Comparison of ENCODE assay signal across 8 cellular contexts in the genomic region with DNA sequence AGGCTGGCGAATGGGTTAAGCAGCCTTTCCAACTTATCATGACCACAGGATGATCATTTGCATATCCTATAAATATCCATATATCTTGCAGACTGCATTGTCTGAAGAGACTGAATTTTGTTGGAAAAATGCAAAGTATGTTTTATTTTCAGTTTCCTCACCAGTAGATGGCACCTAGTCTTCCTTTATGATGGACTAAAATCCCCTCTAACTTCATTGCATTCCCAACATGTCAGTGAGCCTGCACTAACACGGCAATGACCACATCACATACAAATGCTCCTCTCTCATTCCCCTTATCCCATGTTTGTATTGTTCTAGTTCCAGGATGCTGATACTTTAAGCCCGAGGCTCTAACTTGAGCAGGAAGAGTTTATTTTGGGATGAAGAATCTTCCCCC. TPM values are rescaled to one million over a fixed set of nuclear protein-coding genes. Genes with fewer than 3 reads are reported as not detected.
DNase-seq lines count a peak whose midpoint lies in the region; ATAC-seq and TF ChIP-seq lines count a peak whose summit lies in the region.

No MANE protein-coding gene starts in this region.

- H2AFZ ChIP-seq in OCI-LY1 (ENCODE audit: low read length), result no peak overlapping the region
- H2AFZ ChIP-seq in fibroblast of lung (ENCODE audit: low read length), result no peak overlapping the region

- no peaks in the 10 kb centered on the region; the same call in 1 of the 2 replicates for H3K9me2 ChIP-seq in OCI-LY1 (ENCODE audit: low read depth, low read length)

- TF ChIP-seq CTCF in OCI-LY1 (IDR thresholded peaks at IDR 0.05; ENCODE audit: low read length), result peak; percentile 40; the same call in 1 of the 2 replicates
- peak; percentile 31 to 36 for TF ChIP-seq CTCF in fibroblast of lung (conservative IDR thresholded peaks at IDR 0.05 in 1 of 2, IDR thresholded peaks at IDR 0.05 in 1 of 2; ENCODE audit: low read depth in 1 of 2, low read length in 2 of 2)

- H3K4me1 ChIP-seq in OCI-LY1 (ENCODE audit: insufficient read depth, low read length, severe bottlenecking) (peaks cover 18% of the 10 kb centered on the region), fibroblast of lung (ENCODE audit: control insufficient read depth, extremely low read depth, insufficient read depth, low read length) (no peaks in the 10 kb centered on the region)

- H3K4me2 ChIP-seq in OCI-LY1 (ENCODE audit: low read length) (no peak overlapping the region), fibroblast of lung (ENCODE audit: extremely low read depth, insufficient read depth, low read length) (no peak overlapping the region)

- H3K4me3 ChIP-seq in OCI-LY1 (ENCODE audit: low read depth, low read length, poor library complexity, severe bottlenecking), result no peak overlapping the region
- H3K4me3 ChIP-seq in fibroblast of lung (replicated peaks in 1 of 4; ENCODE audit: control extremely low read depth in 1 of 4, insufficient read depth in 1 of 4, low read depth in 3 of 4, low read length in 4 of 4), result no peak overlapping the region

- DNase-seq in NCI-H2081 (lab: John Stamatoyannopoulos, UW) (peak; percentile 9 to 13), NCI-H2081 treated with DMSO at 0.1 percent for 48 hours (lab: John Stamatoyannopoulos, UW) (no peak), fibroblast of lung (ENCODE audit: low read depth in 2 of 2) (peak; percentile 58 to 62), renal cortical epithelial cell (ENCODE audit: low read depth) (peak; percentile 52), cerebellar nuclear complex (lab: John Stamatoyannopoulos, UW) (no peak)

- H4K20me1 ChIP-seq in OCI-LY1 (ENCODE audit: insufficient read depth, low read length) (no peaks in the 10 kb centered on the region), fibroblast of lung (ENCODE audit: control insufficient read depth, extremely low read depth, insufficient read depth, low read length) (no peaks in the 10 kb centered on the region)

- no peaks in the 10 kb centered on the region for H3K9me3 ChIP-seq in OCI-LY1 (ENCODE audit: low read length)
- no peaks in the 10 kb centered on the region for H3K9me3 ChIP-seq in fibroblast of lung (ENCODE audit: control insufficient read depth, insufficient read depth, low read depth, low read length)

- ATAC-seq in HG03045 (IDR thresholded peaks at IDR 0.05; ENCODE audit: unreplicated experiment) (no peak), GM21515 (IDR thresholded peaks at IDR 0.05; ENCODE audit: unreplicated experiment) (no peak)

- H3F3A ChIP-seq in OCI-LY1 (ENCODE audit: insufficient read depth, low read length), result no peaks in the 10 kb centered on the region

- H3K27me3 ChIP-seq in OCI-LY1 (ENCODE audit: insufficient read depth, low read length) (no peaks in the 10 kb centered on the region), fibroblast of lung (ENCODE audit: control insufficient read depth, insufficient read depth, low read length) (no peaks in the 10 kb centered on the region)

- H3K9ac ChIP-seq in OCI-LY1 (ENCODE audit: low read length) (no peak overlapping the region), fibroblast of lung (ENCODE audit: insufficient read depth, low read length) (no peak overlapping the region)

- no peaks in the 10 kb centered on the region for H3K79me2 ChIP-seq in OCI-LY1 (ENCODE audit: insufficient read depth, low read length)
- no peaks in the 10 kb centered on the region for H3K79me2 ChIP-seq in fibroblast of lung (ENCODE audit: control insufficient read depth, insufficient read depth, low read length)

- H3K36me3 ChIP-seq in OCI-LY1 (ENCODE audit: insufficient read depth, low read length) (no peaks in the 10 kb centered on the region), fibroblast of lung (ENCODE audit: control insufficient read depth, insufficient read depth, low read length) (no peaks in the 10 kb centered on the region)

- no peak overlapping the region for H3K27ac ChIP-seq in OCI-LY1 (ENCODE audit: low read depth, low read length, poor library complexity, severe bottlenecking)
- no peak overlapping the region for H3K27ac ChIP-seq in fibroblast of lung (ENCODE audit: insufficient read depth, low read length)

RNA-seq across cellular contexts. Expression of a gene that starts 24.7 kb away (rescaled TPM):
- total RNA-seq in fibroblast of lung, result not detected in 2 replicates
- polyA plus RNA-seq in fibroblast of lung, result not detected in 2 replicates
- not detected in 2 replicates for polyA plus RNA-seq in fibroblast of lung (2012)
- polyA minus RNA-seq in fibroblast of lung (ENCODE audit: low replicate concordance), result not detected in 2 replicates
- total RNA-seq in renal cortical epithelial cell, result not detected in 2 replicates

Comparison
In these comparisons a context has a peak if more than half of its experiments do, and no peak if none do; other contexts are left out.
1. DNase-seq: peak in NCI-H2081 (2 of 2), fibroblast of lung (2 of 2) and renal cortical epithelial cell (single experiment); none in NCI-H2081 treated with DMSO at 0.1 percent for 48 hours (single experiment) and cerebellar nuclear complex (0 of 2).